In the genomic region with DNA sequence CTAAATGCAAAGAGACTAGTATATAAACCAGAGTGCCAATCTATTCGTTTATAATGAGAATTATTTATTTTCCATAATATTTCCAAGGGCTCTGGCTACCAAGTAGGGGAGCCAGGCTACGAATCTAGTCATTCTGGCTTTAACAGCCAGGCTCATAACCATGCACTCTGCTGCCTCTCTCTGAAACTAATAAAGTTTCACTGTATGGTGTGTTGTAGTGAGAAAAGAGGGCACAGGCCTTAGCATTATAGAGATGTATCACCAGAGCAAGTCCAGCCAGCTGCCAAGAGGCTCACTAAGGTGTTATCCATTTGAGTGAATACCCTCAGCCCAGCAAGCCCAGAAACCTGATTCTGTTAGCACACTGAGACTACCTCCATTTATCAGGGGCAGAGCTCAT, we compare ENCODE assay signal across 33 cellular contexts. TPM values are rescaled to one million over a fixed set of nuclear protein-coding genes. Genes with fewer than 3 reads are reported as not detected.
"Had no signal": no experiment of that assay in that cellular context is flagged by ENCODE, and none has a peak within 500 bp of the region (broad histone marks: within the 10 kb centered on the region; RNA-seq: fewer than 3 reads in every experiment).

No MANE protein-coding gene starts in this region.

- H3K4me1 ChIP-seq: adrenal gland, body of pancreas, breast epithelium, Peyer's patch, SJSA1 had no signal

- H3K9me3 ChIP-seq: adrenal gland, body of pancreas, breast epithelium, MG63, Peyer's patch, SJSA1, SK-N-SH had no signal

- H3K36me3 ChIP-seq: adrenal gland, breast epithelium, MG63, Peyer's patch, SJSA1 had no signal

- H3K4me3 Mint-ChIP-seq: activated CD4-positive, alpha-beta T cell treated with anti-CD3 and anti-CD28 coated beads, Interleukin-2, amount 10 ng/mL, durations not matched to agents 24 days and 14 days; activated CD8-positive, alpha-beta T cell treated with anti-CD3 and anti-CD28 coated beads, Interleukin-2, amount 10 ng/mL, durations not matched to agents 7 days and 5 days; activated naive CD4-positive, alpha-beta T cell treated with anti-CD3 and anti-CD28 coated beads, Interleukin-2, amount 10 ng/mL, durations not matched to agents 7 days and 5 days; activated naive CD8-positive, alpha-beta T cell treated with anti-CD3 and anti-CD28 coated beads, Interleukin-2, amount 10 ng/mL, durations not matched to agents 7 days and 5 days; activated T-cell treated with anti-CD3 and anti-CD28 coated beads, Interleukin-2, amount 50 U/mL, for 24 hours; T-helper 1 cell treated with Interleukin-12 subunit alpha and Interleukin-12 subunit beta and Interleukin-4 antibody, amounts not matched to agents 30 μg/mL and 1 μg/mL, for 36 hours; T-helper 2 cell treated with Interferon-gamma antibody and Interleukin-4, amounts not matched to agents 5 μg/mL and 100 μg/mL, for 36 hours had no signal

- H3K27me3 ChIP-seq: body of pancreas, Peyer's patch had no signal

- ATAC-seq: activated CD8-positive, alpha-beta T cell treated with anti-CD3 and anti-CD28 coated beads, Interleukin-2, amount 10 ng/mL, durations not matched to agents 7 days and 5 days; body of pancreas; PC-3 had no signal

- H3K9me3 Mint-ChIP-seq: activated CD4-positive, alpha-beta T cell treated with anti-CD3 and anti-CD28 coated beads, Interleukin-2, amount 10 ng/mL, durations not matched to agents 24 days and 14 days; activated naive CD4-positive, alpha-beta T cell treated with anti-CD3 and anti-CD28 coated beads, Interleukin-2, amount 10 ng/mL, durations not matched to agents 7 days and 5 days; activated naive CD8-positive, alpha-beta T cell treated with anti-CD3 and anti-CD28 coated beads, Interleukin-2, amount 10 ng/mL, durations not matched to agents 7 days and 5 days; activated T-cell treated with anti-CD3 and anti-CD28 coated beads, Interleukin-2, amount 50 U/mL, for 24 hours; activated T-helper 2 cell treated with anti-CD3 and anti-CD28 coated beads, Interferon-gamma antibody, Interleukin-2, Interleukin-4, amounts not matched to agents 10 μg/mL and 5 μg/mL and 100 μg/mL, durations not matched to agents 14 hours and 24 hours and 36 hours; T-helper 1 cell treated with Interleukin-12 subunit alpha and Interleukin-12 subunit beta and Interleukin-4 antibody, amounts not matched to agents 30 μg/mL and 1 μg/mL, for 36 hours; T-helper 2 cell treated with Interferon-gamma antibody and Interleukin-4, amounts not matched to agents 5 μg/mL and 100 μg/mL, for 36 hours had no signal

- H3K27ac Mint-ChIP-seq: activated CD4-positive, alpha-beta T cell treated with anti-CD3 and anti-CD28 coated beads, Interleukin-2, amount 10 ng/mL, durations not matched to agents 24 days and 14 days; activated CD8-positive, alpha-beta T cell treated with anti-CD3 and anti-CD28 coated beads, Interleukin-2, amount 10 ng/mL, durations not matched to agents 7 days and 5 days; activated naive CD4-positive, alpha-beta T cell treated with anti-CD3 and anti-CD28 coated beads, Interleukin-2, amount 10 ng/mL, durations not matched to agents 7 days and 5 days; activated naive CD8-positive, alpha-beta T cell treated with anti-CD3 and anti-CD28 coated beads, Interleukin-2, amount 10 ng/mL, durations not matched to agents 7 days and 5 days; activated T-cell treated with anti-CD3 and anti-CD28 coated beads, Interleukin-2, amount 50 U/mL, for 24 hours; activated T-helper 2 cell treated with anti-CD3 and anti-CD28 coated beads, Interferon-gamma antibody, Interleukin-2, Interleukin-4, amounts not matched to agents 10 μg/mL and 5 μg/mL and 100 μg/mL, durations not matched to agents 14 hours and 24 hours and 36 hours; T-helper 1 cell treated with Interleukin-12 subunit alpha and Interleukin-12 subunit beta and Interleukin-4 antibody, amounts not matched to agents 30 μg/mL and 1 μg/mL, for 36 hours; T-helper 2 cell treated with Interferon-gamma antibody and Interleukin-4, amounts not matched to agents 5 μg/mL and 100 μg/mL, for 36 hours had no signal

- H3K4me3 ChIP-seq: adrenal gland, body of pancreas, breast epithelium, MG63, Peyer's patch, SJSA1 had no signal

- H3K27ac ChIP-seq: adrenal gland, body of pancreas, breast epithelium, Peyer's patch, SJSA1 had no signal

- H3K27me3 Mint-ChIP-seq: activated CD4-positive, alpha-beta T cell treated with anti-CD3 and anti-CD28 coated beads, Interleukin-2, amount 10 ng/mL, durations not matched to agents 24 days and 14 days; activated naive CD4-positive, alpha-beta T cell treated with anti-CD3 and anti-CD28 coated beads, Interleukin-2, amount 10 ng/mL, durations not matched to agents 7 days and 5 days; activated naive CD8-positive, alpha-beta T cell treated with anti-CD3 and anti-CD28 coated beads, Interleukin-2, amount 10 ng/mL, durations not matched to agents 7 days and 5 days; activated T-cell treated with anti-CD3 and anti-CD28 coated beads, Interleukin-2, amount 50 U/mL, for 24 hours had no signal

- DNase-seq: activated CD4-positive, alpha-beta T cell treated with anti-CD3 and anti-CD28 coated beads, Interleukin-2, amount 10 ng/mL, durations not matched to agents 24 days and 14 days; activated CD4-positive, alpha-beta T cell treated with anti-CD3 and anti-CD28 coated beads, Interleukin-2, amount 50 U/mL, for 4 hours; activated CD8-positive, alpha-beta T cell treated with anti-CD3 and anti-CD28 coated beads, Interleukin-2, amount 10 ng/mL, durations not matched to agents 7 days and 5 days; activated gamma-delta T cell treated with Interleukin-2 at 50 U/mL for 16 hours; activated naive CD4-positive, alpha-beta T cell treated with anti-CD3 and anti-CD28 coated beads, Interleukin-2, amount 10 ng/mL, durations not matched to agents 7 days and 5 days; activated naive CD8-positive, alpha-beta T cell treated with anti-CD3 and anti-CD28 coated beads, Interleukin-2, amount 10 ng/mL, durations not matched to agents 7 days and 5 days; activated T-cell treated with anti-CD3 and anti-CD28 coated beads, Interleukin-2, amount 50 U/mL, for 24 hours; adrenal gland; body of pancreas; Karpas-422; KBM-7; MG63; MV-4-11; NCI-H1092; NCI-H1436 treated with DMSO at 0.1 percent for 48 hours; NCI-H187; NCI-H2029 treated with DMSO at 0.1 percent for 48 hours; NCI-H2171 treated with DMSO at 0.1 percent for 48 hours; NCI-H2227 treated with DMSO at 0.1 percent for 48 hours; NCI-H446; NCI-H510A treated with DMSO at 0.1 percent for 48 hours; NCI-H526 treated with DMSO at 0.1 percent for 48 hours; NCI-H82; PC-3; Peyer's patch; RPMI8226; SHP77 treated with DMSO at 0.1 percent for 48 hours; SK-N-SH had no signal

- H3K36me3 Mint-ChIP-seq: activated naive CD8-positive, alpha-beta T cell treated with anti-CD3 and anti-CD28 coated beads, Interleukin-2, amount 10 ng/mL, durations not matched to agents 7 days and 5 days had no signal

RNA-seq across cellular contexts. Expression of a gene that starts 4.4 kb away (rescaled TPM):
- polyA plus RNA-seq: adrenal gland, SK-N-SH had no signal
